In the genomic region with DNA sequence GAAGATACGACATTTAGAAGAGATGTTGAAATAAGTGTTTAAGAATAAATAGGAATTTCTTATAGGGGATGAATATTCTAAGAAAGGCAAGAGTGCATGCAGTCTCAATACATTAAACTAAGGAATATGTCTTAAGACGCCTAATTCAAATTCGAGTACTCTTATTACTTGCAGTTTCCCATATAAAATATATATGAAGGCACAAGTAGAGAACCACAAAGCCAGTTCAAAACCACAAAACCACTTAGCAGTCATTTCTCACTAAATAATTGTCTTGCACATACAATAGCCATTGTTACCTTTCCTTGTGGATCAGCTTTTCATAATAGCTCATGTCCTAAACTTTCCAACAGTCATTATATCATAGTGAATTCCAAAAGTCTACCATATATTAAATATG, we compare ENCODE assay signal across 22 cellular contexts.
"Had no signal": no experiment of that assay in that cellular context is flagged by ENCODE, and none has a peak within 500 bp of the region (broad histone marks: within the 10 kb centered on the region; RNA-seq: fewer than 3 reads in every experiment).

No MANE protein-coding gene starts in this region.

- H3K4me2 ChIP-seq: hepatocyte had no signal

- H3K4me1 ChIP-seq: suprapubic skin had no signal

- H2AFZ ChIP-seq: hepatocyte had no signal

- H3K27me3 Mint-ChIP-seq: activated B cell treated with CpG ODN at 0.5 μM for 24 hours; brain; stimulated activated naive CD8-positive, alpha-beta T cell treated with anti-CD3 and anti-CD28 coated beads, Interleukin-15, Interleukin-2, amounts not matched to agents 100 ng/mL and 50 ng/mL, for 24 hours; T-cell; type B pancreatic cell had no signal

- H3K4me1 Mint-ChIP-seq: brain had no signal

- DNase-seq: activated B cell treated with CpG ODN at 0.5 μM for 24 hours; activated CD4-positive, alpha-beta T cell treated with anti-CD3 and anti-CD28 coated beads for 48 hours; activated CD8-positive, alpha-beta memory T cell treated with anti-CD3 and anti-CD28 coated beads, Interleukin-2, amount 50 U/mL, for 48 hours; activated CD8-positive, alpha-beta T cell treated with anti-CD3 and anti-CD28 coated beads, Interleukin-2, amount 10 ng/mL, durations not matched to agents 7 days and 5 days; activated effector memory CD4-positive, alpha-beta T cell treated with anti-CD3 and anti-CD28 coated beads, Interleukin-2, amount 50 U/mL, for 16 hours; activated T-cell treated with anti-CD3 and anti-CD28 coated beads, Interleukin-2, amount 50 U/mL, for 48 hours; anterior cingulate cortex; central memory CD4-positive, alpha-beta T cell; foreskin keratinocyte; left cardiac atrium; natural killer cell; ovary; psoas muscle; right cardiac atrium; T-cell; T-helper 9 cell had no signal

- H3K27ac Mint-ChIP-seq: activated B cell treated with CpG ODN at 0.5 μM for 24 hours; activated CD8-positive, alpha-beta T cell treated with anti-CD3 and anti-CD28 coated beads, Interleukin-2, amount 10 ng/mL, durations not matched to agents 7 days and 5 days; brain; natural killer cell; stimulated activated naive CD8-positive, alpha-beta T cell treated with anti-CD3 and anti-CD28 coated beads, Interleukin-15, Interleukin-2, amounts not matched to agents 100 ng/mL and 50 ng/mL, for 24 hours; type B pancreatic cell had no signal

- H3K4me3 ChIP-seq: coronary artery, hepatocyte, ovary, psoas muscle, suprapubic skin had no signal

- H3K36me3 ChIP-seq: ovary, suprapubic skin had no signal

- H3K27me3 ChIP-seq: foreskin keratinocyte, hepatocyte, ovary, suprapubic skin had no signal

- H3K27ac ChIP-seq: coronary artery, foreskin keratinocyte, hepatocyte, ovary, psoas muscle, suprapubic skin had no signal

- H3K36me3 Mint-ChIP-seq: natural killer cell had no signal

- H3K9me3 ChIP-seq: ovary, psoas muscle, suprapubic skin had no signal

- H3K4me3 Mint-ChIP-seq: activated B cell treated with CpG ODN at 0.5 μM for 24 hours; activated CD8-positive, alpha-beta T cell treated with anti-CD3 and anti-CD28 coated beads, Interleukin-2, amount 10 ng/mL, durations not matched to agents 7 days and 5 days; brain; natural killer cell; stimulated activated naive CD8-positive, alpha-beta T cell treated with anti-CD3 and anti-CD28 coated beads, Interleukin-15, Interleukin-2, amounts not matched to agents 100 ng/mL and 50 ng/mL, for 24 hours; T-cell; type B pancreatic cell had no signal

- H3K79me2 ChIP-seq: hepatocyte had no signal

- ATAC-seq: activated CD8-positive, alpha-beta T cell treated with anti-CD3 and anti-CD28 coated beads, Interleukin-2, amount 10 ng/mL, durations not matched to agents 7 days and 5 days; foreskin keratinocyte; left cardiac atrium; natural killer cell; psoas muscle; right cardiac atrium; T-cell had no signal

- H3K9me3 Mint-ChIP-seq: activated B cell treated with CpG ODN at 0.5 μM for 24 hours; brain; natural killer cell; stimulated activated naive CD8-positive, alpha-beta T cell treated with anti-CD3 and anti-CD28 coated beads, Interleukin-15, Interleukin-2, amounts not matched to agents 100 ng/mL and 50 ng/mL, for 24 hours; T-cell; type B pancreatic cell had no signal
